In the genomic region with DNA sequence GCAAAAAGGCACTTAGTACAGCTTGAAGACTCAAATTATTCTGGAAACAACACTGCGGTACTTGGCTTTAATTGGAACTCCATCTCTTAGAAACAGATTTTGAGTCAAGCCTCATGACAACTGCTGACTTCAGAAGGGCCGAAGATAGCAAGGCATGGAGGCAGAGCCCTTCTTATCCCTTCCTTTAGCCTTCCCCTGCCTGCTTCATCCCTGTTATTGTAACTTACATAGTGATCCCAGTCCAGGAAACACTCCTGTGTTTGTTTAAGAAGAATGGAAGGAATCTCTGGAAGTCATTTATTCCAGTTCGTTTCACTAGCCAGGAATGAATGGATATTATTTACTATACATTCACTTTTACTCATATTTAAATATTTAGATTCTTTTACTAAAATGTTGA, we compare ENCODE assay signal across 17 cellular contexts.
DNase-seq lines count a peak whose midpoint lies in the region; ATAC-seq and TF ChIP-seq lines count a peak whose summit lies in the region.
"Had no signal": no experiment of that assay in that cellular context is flagged by ENCODE, and none has a peak within 500 bp of the region (broad histone marks: within the 10 kb centered on the region; RNA-seq: fewer than 3 reads in every experiment).

No MANE protein-coding gene starts in this region.

- H3K36me3 Mint-ChIP-seq in T-helper 2 cell treated with Interferon-gamma antibody and Interleukin-4, amounts not matched to agents 5 μg/mL and 100 μg/mL, for 36 hours (ENCODE audit: low read depth) = no peaks in the 10 kb centered on the region
- H3K36me3 Mint-ChIP-seq: CD4-positive, CD25-positive, alpha-beta regulatory T cell had no signal

- no peak for TF ChIP-seq POLR2A in gastrocnemius medialis (IDR thresholded peaks at IDR 0.05)

- TF ChIP-seq CTCF in gastrocnemius medialis (IDR thresholded peaks at IDR 0.05 in 4 of 5, conservative IDR thresholded peaks at IDR 0.05 in 1 of 5) = no peak

- DNase-seq in RPMI7951 (ENCODE audit: low read depth) (peak; percentile 45), astrocyte of the hippocampus (ENCODE audit: low read depth, low spot score) (peak; percentile 31), fibroblast of peridontal ligament (ENCODE audit: extremely low read depth) (peak; percentile 33), non-pigmented ciliary epithelial cell (ENCODE audit: low read depth) (peak; percentile 4), activated gamma-delta T cell (lab: John Stamatoyannopoulos, UW) (no peak), NCI-H345 (lab: John Stamatoyannopoulos, UW) (no peak), gastrocnemius medialis (no peak)
- no peak for DNase-seq in T-helper 2 cell treated with Interferon-gamma antibody and Interleukin-4, amounts not matched to agents 5 μg/mL and 100 μg/mL, for 36 hours (ENCODE audit: low spot score)
- DNase-seq: ACHN; Calu3; CD4-positive, CD25-positive, alpha-beta regulatory T cell; DMS 273 treated with DMSO at 0.1 percent for 48 hours; EL; GM23248; H7 had no signal

- no peaks in the 10 kb centered on the region for H3K4me1 ChIP-seq in gastrocnemius medialis

- H3K4me3 Mint-ChIP-seq in T-helper 2 cell treated with Interferon-gamma antibody and Interleukin-4, amounts not matched to agents 5 μg/mL and 100 μg/mL, for 36 hours = no peak overlapping the region
- H3K4me3 Mint-ChIP-seq: CD4-positive, CD25-positive, alpha-beta regulatory T cell had no signal

- H3K4me1 Mint-ChIP-seq in T-helper 2 cell treated with Interferon-gamma antibody and Interleukin-4, amounts not matched to agents 5 μg/mL and 100 μg/mL, for 36 hours (ENCODE audit: low read depth) = no peaks in the 10 kb centered on the region
- H3K4me1 Mint-ChIP-seq: CD4-positive, CD25-positive, alpha-beta regulatory T cell had no signal

- no peaks in the 10 kb centered on the region for H3K9me3 Mint-ChIP-seq in T-helper 2 cell treated with Interferon-gamma antibody and Interleukin-4, amounts not matched to agents 5 μg/mL and 100 μg/mL, for 36 hours

- ATAC-seq in gastrocnemius medialis = no peak
- ATAC-seq: HepG2 had no signal

- no peaks in the 10 kb centered on the region for H3K27me3 Mint-ChIP-seq in T-helper 2 cell treated with Interferon-gamma antibody and Interleukin-4, amounts not matched to agents 5 μg/mL and 100 μg/mL, for 36 hours (ENCODE audit: low read depth)

- no peaks in the 10 kb centered on the region for H3K27me3 ChIP-seq in gastrocnemius medialis
- H3K27me3 ChIP-seq: BLaER1 treated with 17β-estradiol and CSF1 and Interleukin-3, amounts not matched to agents 10 nM and 100 nM had no signal

- no peaks in the 10 kb centered on the region for H3K9me3 ChIP-seq in gastrocnemius medialis
- H3K9me3 ChIP-seq: BLaER1 treated with 17β-estradiol and CSF1 and Interleukin-3, amounts not matched to agents 10 nM and 100 nM had no signal

- intact Hi-C loops in gastrocnemius medialis (cut with DNase I; ENCODE audit: low total_unique reads) = no loop called here

- in situ Hi-C loops in gastrocnemius medialis (cut with MboI; ENCODE audit: low sequenced_read_pairs in 4 of 4) = no loop called here

- no peak overlapping the region for H3K4me3 ChIP-seq in gastrocnemius medialis
- H3K4me3 ChIP-seq: BLaER1 treated with 17β-estradiol and CSF1 and Interleukin-3, amounts not matched to agents 10 nM and 100 nM; GM23248 had no signal

- no peaks in the 10 kb centered on the region for H3K36me3 ChIP-seq in gastrocnemius medialis
- H3K36me3 ChIP-seq: BLaER1 treated with 17β-estradiol and CSF1 and Interleukin-3, amounts not matched to agents 10 nM and 100 nM had no signal

- no peak overlapping the region for H3K27ac ChIP-seq in gastrocnemius medialis
- H3K27ac ChIP-seq: BLaER1 treated with 17β-estradiol and CSF1 and Interleukin-3, amounts not matched to agents 10 nM and 100 nM; GM23248 had no signal

- H3K27ac Mint-ChIP-seq in T-helper 2 cell treated with Interferon-gamma antibody and Interleukin-4, amounts not matched to agents 5 μg/mL and 100 μg/mL, for 36 hours = no peak overlapping the region
- H3K27ac Mint-ChIP-seq: CD4-positive, CD25-positive, alpha-beta regulatory T cell had no signal

Comparison
In these comparisons a context has a peak if more than half of its experiments do, and no peak if none do; other contexts are left out.
1. DNase-seq: peak in RPMI7951 (single experiment), astrocyte of the hippocampus (single experiment), fibroblast of peridontal ligament (single experiment) and non-pigmented ciliary epithelial cell (single experiment); none in activated gamma-delta T cell (single experiment), NCI-H345 (single experiment), T-helper 2 cell treated with Interferon-gamma antibody and Interleukin-4, amounts not matched to agents 5 μg/mL and 100 μg/mL, for 36 hours (single experiment) and gastrocnemius medialis (0 of 2).